In the genomic region with DNA sequence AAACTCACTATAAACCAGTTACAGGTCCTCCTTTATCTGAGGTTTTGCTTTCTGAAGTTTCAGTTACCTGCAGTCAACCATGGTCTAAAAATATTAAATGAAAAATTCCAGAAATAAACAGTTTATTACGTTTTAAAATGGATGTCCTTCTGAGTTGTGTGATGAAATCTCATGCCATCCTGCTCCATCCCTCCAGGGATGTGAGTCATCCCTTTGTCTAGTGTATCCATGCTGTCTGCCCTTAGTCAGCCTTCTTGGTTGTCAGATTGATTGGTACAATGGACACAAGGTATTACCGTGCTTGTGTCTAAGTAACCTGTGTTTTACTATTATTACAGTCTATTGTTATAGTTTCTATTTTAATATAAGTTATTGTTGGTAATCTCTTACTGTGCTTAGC, we compare ENCODE assay signal across 19 cellular contexts.
DNase-seq lines count a peak whose midpoint lies in the region; ATAC-seq and TF ChIP-seq lines count a peak whose summit lies in the region.
"Had no signal": no experiment of that assay in that cellular context is flagged by ENCODE, and none has a peak within 500 bp of the region (broad histone marks: within the 10 kb centered on the region; RNA-seq: fewer than 3 reads in every experiment).

No MANE protein-coding gene starts in this region.

- in situ Hi-C loops in ACHN (cut with HindIII; ENCODE audit: low pct_ligation_motif_present, low pct_unique_long_range_greater_than_20kb, low sequenced_read_pairs): no loop called here

- H3K27ac Mint-ChIP-seq in T-helper 17 cell: no peak overlapping the region
- no peak overlapping the region for H3K27ac Mint-ChIP-seq in activated CD4-positive, alpha-beta T cell treated with anti-CD3 and anti-CD28 coated beads, Interleukin-2, amount 10 ng/mL, durations not matched to agents 7 days and 5 days
- H3K27ac Mint-ChIP-seq: activated naive CD4-positive, alpha-beta T cell treated with anti-CD3 and anti-CD28 coated beads, Interleukin-2, amount 50 U/mL, for 24 hours; activated T-cell treated with anti-CD3 and anti-CD28 coated beads, Interleukin-2, amount 50 U/mL, for 24 hours; endodermal cell had no signal

- no peak overlapping the region for H3K4me3 ChIP-seq in MG63
- H3K4me3 ChIP-seq: HAP-1 had no signal

- no peaks in the 10 kb centered on the region for H3K4me1 Mint-ChIP-seq in T-helper 17 cell
- H3K4me1 Mint-ChIP-seq in activated CD4-positive, alpha-beta T cell treated with anti-CD3 and anti-CD28 coated beads, Interleukin-2, amount 10 ng/mL, durations not matched to agents 7 days and 5 days: no peaks in the 10 kb centered on the region
- H3K4me1 Mint-ChIP-seq: activated naive CD4-positive, alpha-beta T cell treated with anti-CD3 and anti-CD28 coated beads, Interleukin-2, amount 50 U/mL, for 24 hours had no signal

- no peaks in the 10 kb centered on the region for H3K36me3 ChIP-seq in MG63
- H3K36me3 ChIP-seq: HAP-1 had no signal

- H3K27me3 ChIP-seq in MG63: no peaks in the 10 kb centered on the region
- no peaks in the 10 kb centered on the region for H3K27me3 ChIP-seq in foreskin keratinocyte

- DNase-seq in ACHN: peak; percentile 50
- peak; percentile 6 for DNase-seq in MG63
- peak; percentile 23 for DNase-seq in astrocyte of the hippocampus (ENCODE audit: low read depth, low spot score)
- DNase-seq in foreskin keratinocyte: peak; percentile 40 to 82
- no peak for DNase-seq in T-helper 17 cell
- no peak for DNase-seq in COR-L47 (lab: John Stamatoyannopoulos, UW)
- DNase-seq in activated CD4-positive, alpha-beta T cell treated with anti-CD3 and anti-CD28 coated beads, Interleukin-2, amount 10 ng/mL, durations not matched to agents 7 days and 5 days: no peak
- no peak for DNase-seq in left cardiac atrium
- DNase-seq: activated T-cell treated with anti-CD3 and anti-CD28 coated beads, Interleukin-2, amount 50 U/mL, for 24 hours; Caco-2; central memory CD4-positive, alpha-beta T cell; endodermal cell; head of caudate nucleus; NCI-H2029; NCI-H526 treated with DMSO at 0.1 percent for 48 hours; OCI-M1; retina had no signal

- H3K4me1 ChIP-seq in foreskin keratinocyte: no peaks in the 10 kb centered on the region
- H3K4me1 ChIP-seq: Caco-2, HAP-1 had no signal

- no peaks in the 10 kb centered on the region for H3K27me3 Mint-ChIP-seq in T-helper 17 cell
- peaks cover 5% of the 10 kb centered on the region for H3K27me3 Mint-ChIP-seq in activated CD4-positive, alpha-beta T cell treated with anti-CD3 and anti-CD28 coated beads, Interleukin-2, amount 10 ng/mL, durations not matched to agents 7 days and 5 days
- H3K27me3 Mint-ChIP-seq: activated naive CD4-positive, alpha-beta T cell treated with anti-CD3 and anti-CD28 coated beads, Interleukin-2, amount 50 U/mL, for 24 hours; activated T-cell treated with anti-CD3 and anti-CD28 coated beads, Interleukin-2, amount 50 U/mL, for 24 hours had no signal

- CTCF ChIA-PET in activated CD4-positive, alpha-beta T cell treated with anti-CD3 and anti-CD28 coated beads, Interleukin-2, amount 10 ng/mL, durations not matched to agents 7 days and 5 days (lab: Charles Lee): no interaction called here

- H3K9me3 ChIP-seq in MG63 (no peaks in the 10 kb centered on the region), T-helper 17 cell (ENCODE audit: control insufficient read depth, low read length, poor library complexity, severe bottlenecking) (no peaks in the 10 kb centered on the region)
- H3K9me3 ChIP-seq: Caco-2, HAP-1 had no signal

- intact Hi-C loops in left cardiac atrium (cut with DNase I): no loop called here

- ATAC-seq in foreskin keratinocyte (peak; percentile 99), T-helper 17 cell (no peak), left cardiac atrium (no peak)

- no peak overlapping the region for H3K4me3 Mint-ChIP-seq in T-helper 17 cell
- no peak overlapping the region for H3K4me3 Mint-ChIP-seq in activated CD4-positive, alpha-beta T cell treated with anti-CD3 and anti-CD28 coated beads, Interleukin-2, amount 10 ng/mL, durations not matched to agents 7 days and 5 days
- H3K4me3 Mint-ChIP-seq: activated naive CD4-positive, alpha-beta T cell treated with anti-CD3 and anti-CD28 coated beads, Interleukin-2, amount 50 U/mL, for 24 hours; activated T-cell treated with anti-CD3 and anti-CD28 coated beads, Interleukin-2, amount 50 U/mL, for 24 hours; endodermal cell had no signal

- no peaks in the 10 kb centered on the region for H3K36me3 Mint-ChIP-seq in T-helper 17 cell (ENCODE audit: low read depth)
- no peaks in the 10 kb centered on the region for H3K36me3 Mint-ChIP-seq in activated CD4-positive, alpha-beta T cell treated with anti-CD3 and anti-CD28 coated beads, Interleukin-2, amount 10 ng/mL, durations not matched to agents 7 days and 5 days (ENCODE audit: low read depth)
- H3K36me3 Mint-ChIP-seq: activated naive CD4-positive, alpha-beta T cell treated with anti-CD3 and anti-CD28 coated beads, Interleukin-2, amount 50 U/mL, for 24 hours had no signal

- no peak overlapping the region for H3K27ac ChIP-seq in foreskin keratinocyte

- no peak for TF ChIP-seq CTCF in foreskin keratinocyte (conservative IDR thresholded peaks at IDR 0.05)

- no peaks in the 10 kb centered on the region for H3K9me3 Mint-ChIP-seq in activated CD4-positive, alpha-beta T cell treated with anti-CD3 and anti-CD28 coated beads, Interleukin-2, amount 10 ng/mL, durations not matched to agents 7 days and 5 days
- H3K9me3 Mint-ChIP-seq: activated naive CD4-positive, alpha-beta T cell treated with anti-CD3 and anti-CD28 coated beads, Interleukin-2, amount 50 U/mL, for 24 hours; activated T-cell treated with anti-CD3 and anti-CD28 coated beads, Interleukin-2, amount 50 U/mL, for 24 hours; endodermal cell had no signal

- POLR2A ChIA-PET in activated CD4-positive, alpha-beta T cell treated with anti-CD3 and anti-CD28 coated beads, Interleukin-2, amount 10 ng/mL, durations not matched to agents 7 days and 5 days (lab: Charles Lee): no interaction called here

Comparison
In these comparisons a context has a peak if more than half of its experiments do, and no peak if none do; other contexts are left out.
1. DNase-seq: peak in ACHN (single experiment), MG63 (single experiment), astrocyte of the hippocampus (single experiment) and foreskin keratinocyte (2 of 2); none in T-helper 17 cell (0 of 3), COR-L47 (single experiment), activated CD4-positive, alpha-beta T cell treated with anti-CD3 and anti-CD28 coated beads, Interleukin-2, amount 10 ng/mL, durations not matched to agents 7 days and 5 days (single experiment) and left cardiac atrium (single experiment).